1 cellular context compared by ENCODE assay signal in genomic region chr9:37381094-37381741, GRCh38.
TF ChIP-seq lines count a peak whose summit lies in the region.

No MANE protein-coding gene starts in this region.

TF ChIP-seq in HepG2, 621 proteins besides CTCF, POLR2A, EP300 and RAD21 (continued from another document and continues in another):
- TF ChIP-seq TRAFD1 (CRISPR knock-in tag; IDR thresholded peaks at IDR 0.05; ENCODE audit: borderline replicate concordance) = no peak
- no peak for TF ChIP-seq MEF2D (CRISPR knock-in tag; IDR thresholded peaks at IDR 0.05)
- no peak for TF ChIP-seq GMEB1 (CRISPR knock-in tag; IDR thresholded peaks at IDR 0.05; ENCODE audit: borderline replicate concordance)
- peak; percentile 57; the same call in 1 of the 2 replicates for TF ChIP-seq AHDC1 (CRISPR knock-in tag; IDR thresholded peaks at IDR 0.05; ENCODE audit: borderline replicate concordance)
- no peak for TF ChIP-seq ZFYVE20 (CRISPR knock-in tag; IDR thresholded peaks at IDR 0.05; ENCODE audit: borderline replicate concordance, low read depth)
- no peak for TF ChIP-seq HOXD1 (CRISPR knock-in tag; IDR thresholded peaks at IDR 0.05)
- TF ChIP-seq ZNF543 (CRISPR knock-in tag; IDR thresholded peaks at IDR 0.05) = peak; percentile 79; the same call in 1 of the 2 replicates
- no peak for TF ChIP-seq MTF1 (CRISPR knock-in tag; IDR thresholded peaks at IDR 0.05)
- TF ChIP-seq FOSL1 (CRISPR knock-in tag; IDR thresholded peaks at IDR 0.05; ENCODE audit: borderline replicate concordance) = no peak
- TF ChIP-seq ARNT2 (CRISPR knock-in tag; IDR thresholded peaks at IDR 0.05; ENCODE audit: low read depth) = no peak
- TF ChIP-seq ZKSCAN5 (CRISPR knock-in tag; IDR thresholded peaks at IDR 0.05) = no peak
- no peak for TF ChIP-seq RNF219 (CRISPR knock-in tag; IDR thresholded peaks at IDR 0.05)
- TF ChIP-seq FOXM1 (CRISPR knock-in tag; IDR thresholded peaks at IDR 0.05) = no peak
- TF ChIP-seq HHEX (CRISPR knock-in tag; IDR thresholded peaks at IDR 0.05) = no peak
- TF ChIP-seq TRIM22 (IDR thresholded peaks at IDR 0.05) = no peak
- TF ChIP-seq ZNF563 (CRISPR knock-in tag; IDR thresholded peaks at IDR 0.05) = no peak; the same call in 1 of the 2 replicates
- TF ChIP-seq ZNF83 (CRISPR knock-in tag; IDR thresholded peaks at IDR 0.05; ENCODE audit: borderline replicate concordance) = no peak
- TF ChIP-seq NCOA1 (CRISPR knock-in tag; IDR thresholded peaks at IDR 0.05) = no peak
- no peak for TF ChIP-seq THRA (CRISPR knock-in tag; IDR thresholded peaks at IDR 0.05; ENCODE audit: borderline replicate concordance)
- no peak for TF ChIP-seq ZFP41 (CRISPR knock-in tag; IDR thresholded peaks at IDR 0.05; ENCODE audit: borderline replicate concordance)
- no peak for TF ChIP-seq ZNF225 (CRISPR knock-in tag; IDR thresholded peaks at IDR 0.05)
- no peak for TF ChIP-seq JUN (CRISPR knock-in tag; IDR thresholded peaks at IDR 0.05)
- TF ChIP-seq ZSCAN29 (CRISPR knock-in tag; conservative IDR thresholded peaks at IDR 0.05) = no peak
- TF ChIP-seq ZNF124 (CRISPR knock-in tag; IDR thresholded peaks at IDR 0.05) = no peak
- 0 out of 2 replicates have a peak, but pooled peaks have one; percentile 48 for TF ChIP-seq RARG (CRISPR knock-in tag; IDR thresholded peaks at IDR 0.05; ENCODE audit: low read depth)
- TF ChIP-seq ZFX (CRISPR knock-in tag; IDR thresholded peaks at IDR 0.05; ENCODE audit: low read depth) = peak; percentile 89
- TF ChIP-seq ETV5 (CRISPR knock-in tag; IDR thresholded peaks at IDR 0.05; ENCODE audit: borderline replicate concordance) = no peak
- TF ChIP-seq ZNF678 (CRISPR knock-in tag; IDR thresholded peaks at IDR 0.05) = no peak
- peak; percentile 69 for TF ChIP-seq MED1 (CRISPR knock-in tag; IDR thresholded peaks at IDR 0.05)
- 0 out of 2 replicates have a peak, but pooled peaks have one; percentile 52 for TF ChIP-seq DZIP1 (CRISPR knock-in tag; IDR thresholded peaks at IDR 0.05)
- no peak for TF ChIP-seq BRD4 (CRISPR knock-in tag; IDR thresholded peaks at IDR 0.05)
- TF ChIP-seq RFXANK (CRISPR knock-in tag; IDR thresholded peaks at IDR 0.05) = no peak
- no peak; the same call in 1 of the 2 replicates for TF ChIP-seq E2F1 (CRISPR knock-in tag; IDR thresholded peaks at IDR 0.05)
- no peak for TF ChIP-seq BATF2 (CRISPR knock-in tag; IDR thresholded peaks at IDR 0.05)
- TF ChIP-seq TGIF2 (CRISPR knock-in tag; IDR thresholded peaks at IDR 0.05) = no peak
- TF ChIP-seq ZNF496 (CRISPR knock-in tag; IDR thresholded peaks at IDR 0.05; ENCODE audit: insufficient replicate concordance) = no peak
- TF ChIP-seq HDAC1 (CRISPR knock-in tag; IDR thresholded peaks at IDR 0.05) = peak; percentile 74
- peak; percentile 72; the same call in 1 of the 2 replicates for TF ChIP-seq ZNF703 (CRISPR knock-in tag; IDR thresholded peaks at IDR 0.05; ENCODE audit: borderline replicate concordance)
- no peak for TF ChIP-seq GTF3A (CRISPR knock-in tag; conservative IDR thresholded peaks at IDR 0.05)
- TF ChIP-seq ZNF292 (CRISPR knock-in tag; IDR thresholded peaks at IDR 0.05; ENCODE audit: borderline replicate concordance, low read depth) = no peak
- TF ChIP-seq HMGXB4 (CRISPR knock-in tag; IDR thresholded peaks at IDR 0.05; ENCODE audit: borderline replicate concordance in 1 of 2, low read depth in 1 of 2) = 0 out of 4 replicates have a peak, but pooled peaks of 1 of the 2 experiments have one; percentile 22
- no peak for TF ChIP-seq ZSCAN9 (CRISPR knock-in tag; IDR thresholded peaks at IDR 0.05; ENCODE audit: borderline replicate concordance)
- no peak; the same call in 1 of the 2 replicates for TF ChIP-seq MIER2 (CRISPR knock-in tag; IDR thresholded peaks at IDR 0.05)
